8 cellular contexts compared by ENCODE assay signal in genomic region chr11:59668950-59669610, GRCh38. TPM values are rescaled to one million over a fixed set of nuclear protein-coding genes. Genes with fewer than 3 reads are reported as not detected.
A peak's percentile ranks its signal among the peaks of the same experiment; 100 is the strongest.
DNase-seq lines count a peak whose midpoint lies in the region; ATAC-seq, FAIRE-seq and TF ChIP-seq lines count a peak whose summit lies in the region.

A gene with protein sequence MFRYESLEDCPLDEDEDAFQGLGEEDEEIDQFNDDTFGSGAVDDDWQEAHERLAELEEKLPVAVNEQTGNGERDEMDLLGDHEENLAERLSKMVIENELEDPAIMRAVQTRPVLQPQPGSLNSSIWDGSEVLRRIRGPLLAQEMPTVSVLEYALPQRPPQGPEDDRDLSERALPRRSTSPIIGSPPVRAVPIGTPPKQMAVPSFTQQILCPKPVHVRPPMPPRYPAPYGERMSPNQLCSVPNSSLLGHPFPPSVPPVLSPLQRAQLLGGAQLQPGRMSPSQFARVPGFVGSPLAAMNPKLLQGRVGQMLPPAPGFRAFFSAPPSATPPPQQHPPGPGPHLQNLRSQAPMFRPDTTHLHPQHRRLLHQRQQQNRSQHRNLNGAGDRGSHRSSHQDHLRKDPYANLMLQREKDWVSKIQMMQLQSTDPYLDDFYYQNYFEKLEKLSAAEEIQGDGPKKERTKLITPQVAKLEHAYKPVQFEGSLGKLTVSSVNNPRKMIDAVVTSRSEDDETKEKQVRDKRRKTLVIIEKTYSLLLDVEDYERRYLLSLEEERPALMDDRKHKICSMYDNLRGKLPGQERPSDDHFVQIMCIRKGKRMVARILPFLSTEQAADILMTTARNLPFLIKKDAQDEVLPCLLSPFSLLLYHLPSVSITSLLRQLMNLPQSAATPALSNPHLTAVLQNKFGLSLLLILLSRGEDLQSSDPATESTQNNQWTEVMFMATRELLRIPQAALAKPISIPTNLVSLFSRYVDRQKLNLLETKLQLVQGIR (minus strand): TSS chr11:59669037. CDS start chr11:59668895, 142 bp downstream.

- H3K36me3 ChIP-seq in HUES64 (ENCODE audit: insufficient read depth, low read length) (peaks cover 30% of the 10 kb centered on the region), OCI-LY1 (ENCODE audit: insufficient read depth, low read length) (peaks cover 30% of the 10 kb centered on the region), mesodermal cell (ENCODE audit: control insufficient read depth, insufficient read depth, low read length) (peaks cover 32% of the 10 kb centered on the region)

- peak within 1 kb of the TSS; percentile 21; the same call in 1 of the 2 replicates for H2AFZ ChIP-seq in OCI-LY1 (ENCODE audit: low read length)

- TF ChIP-seq CTCF in Calu3 (IDR thresholded peaks at IDR 0.05; ENCODE audit: unreplicated experiment) (no peak), OCI-LY1 (IDR thresholded peaks at IDR 0.05; ENCODE audit: low read length) (no peak)

- peak within 1 kb of the TSS; percentile 97 for H3K27ac Mint-ChIP-seq in Calu3 (ENCODE audit: unreplicated experiment)

- H3K27me3 ChIP-seq in HUES64 (ENCODE audit: insufficient read depth, low read length) (no peaks in the 10 kb centered on the region), OCI-LY1 (ENCODE audit: insufficient read depth, low read length) (no peaks in the 10 kb centered on the region)

- FAIRE-seq in endometrium (lab: Jason Lieb, UNC) = peak; percentile 83

- H3K4me1 Mint-ChIP-seq in Calu3 (ENCODE audit: low read depth, unreplicated experiment) = peaks cover 35% of the 10 kb centered on the region

- H3K9ac ChIP-seq in HUES64 (ENCODE audit: low read depth, low read length) = peak within 1 kb of the TSS; percentile 81
- H3K9ac ChIP-seq in OCI-LY1 (ENCODE audit: low read length) = peak within 1 kb of the TSS; percentile 96

- no peaks in the 10 kb centered on the region for H4K20me1 ChIP-seq in OCI-LY1 (ENCODE audit: insufficient read depth, low read length)

- H3K4me3 Mint-ChIP-seq in Calu3 (ENCODE audit: low read depth, unreplicated experiment) = peak within 1 kb of the TSS; percentile 88

- H3F3A ChIP-seq in OCI-LY1 (ENCODE audit: insufficient read depth, low read length) = no peaks in the 10 kb centered on the region

- WGBS in HUES64 = under 1% methylated on average over 68 of the region's 68 CpGs
- 0 to 1% methylated on average over 37 to 65 of the region's 68 CpGs for WGBS in mesodermal cell (ENCODE audit: insufficient coverage in 2 of 2), 2 experiments

- H3K9me3 Mint-ChIP-seq in Calu3 (ENCODE audit: low read depth, unreplicated experiment) = no peaks in the 10 kb centered on the region

- CTCF ChIA-PET in Calu3 (lab: Charles Lee) = interaction anchor here (0.6 to 1.5 kb wide), 12 partner anchors 9 to 1933 kb away, joined by 3 to 8 read pairs (median 3); partner anchors contain the start of gene STX3

- intact Hi-C loops in Calu3 (cut with micrococcal nuclease; ENCODE audit: unreplicated experiment) = loop anchor here (5.0 kb wide), 2 partner anchors 52 to 88 kb away; partner anchors contain the start of genes OSBP and STX3

- peaks cover 46% of the 10 kb centered on the region for H3K36me3 Mint-ChIP-seq in Calu3 (ENCODE audit: insufficient read depth, unreplicated experiment)

- H3K27me3 Mint-ChIP-seq in Calu3 (ENCODE audit: unreplicated experiment) = no peaks in the 10 kb centered on the region

- peaks cover 17% of the 10 kb centered on the region for H3K79me2 ChIP-seq in OCI-LY1 (ENCODE audit: insufficient read depth, low read length)

- H3K9me2 ChIP-seq in OCI-LY1 (ENCODE audit: low read depth, low read length) = no peaks in the 10 kb centered on the region

- H3K4me2 ChIP-seq in OCI-LY1 (ENCODE audit: low read length) = peak within 1 kb of the TSS; percentile 100

- no TSS peak for BruUV-seq in Calu3 (replicated peaks; lab: Mats Ljungman, UMichigan)

- H3K27ac ChIP-seq in HUES64 (ENCODE audit: low read depth, low read length) = peak within 1 kb of the TSS; percentile 82
- peak within 1 kb of the TSS; percentile 52 for H3K27ac ChIP-seq in OCI-LY1 (ENCODE audit: low read depth, low read length, poor library complexity, severe bottlenecking)
- H3K27ac ChIP-seq in mesodermal cell (ENCODE audit: low read depth, low read length, severe bottlenecking) = peak within 1 kb of the TSS; percentile 100

- ATAC-seq in GM21447 (IDR thresholded peaks at IDR 0.05; ENCODE audit: unreplicated experiment) = peak; percentile 93

- peak; percentile 98 for DNase-seq in Calu3
- DNase-seq in activated CD8-positive, alpha-beta memory T cell treated with anti-CD3 and anti-CD28 coated beads, Interleukin-2, amount 50 U/mL, for 4 hours = peak; percentile 98
- DNase-seq in stimulated activated CD8-positive, alpha-beta memory T cell treated with anti-CD3 and anti-CD28 coated beads, Interleukin-15, amount 100 ng/mL, for 4 hours (ENCODE audit: low read depth in 2 of 2) = peak; percentile 97 to 98

- peak within 1 kb of the TSS; percentile 64 for H3K4me3 ChIP-seq in HUES64 (ENCODE audit: low read length)
- peak within 1 kb of the TSS; percentile 97 for H3K4me3 ChIP-seq in OCI-LY1 (ENCODE audit: low read depth, low read length, poor library complexity, severe bottlenecking)
- peak within 1 kb of the TSS; percentile 89 for H3K4me3 ChIP-seq in mesodermal cell (ENCODE audit: extremely low read depth, insufficient read depth, low read length, poor library complexity, severe bottlenecking)

- H3K9me3 ChIP-seq in HUES64 (ENCODE audit: insufficient read depth, low read depth, low read length) (no peaks in the 10 kb centered on the region), OCI-LY1 (ENCODE audit: low read length) (no peaks in the 10 kb centered on the region), mesodermal cell (ENCODE audit: control insufficient read depth, low read length) (no peaks in the 10 kb centered on the region)

- H3K4me1 ChIP-seq in HUES64 (ENCODE audit: insufficient read depth, low read length) (peaks cover 11% of the 10 kb centered on the region; the same call in 1 of the 2 replicates), OCI-LY1 (ENCODE audit: insufficient read depth, low read length, severe bottlenecking) (peaks cover 21% of the 10 kb centered on the region), mesodermal cell (ENCODE audit: control insufficient read depth, insufficient read depth, low read length, poor library complexity, severe bottlenecking) (peaks cover 5% of the 10 kb centered on the region)

RNA-seq across cellular contexts. Expression of the gene that starts here (rescaled TPM):
- 56.9 and 59.8 TPM in 2 replicates for total RNA-seq in Calu3 (2022)
- polyA plus RNA-seq in HUES64 (2013, experiment 1 of 2) = 22.1 TPM
- polyA plus RNA-seq in HUES64 (2013, experiment 2 of 2) = 25.1 TPM
- 28.0 TPM for polyA plus RNA-seq in mesodermal cell (2013, experiment 1 of 2)
- polyA plus RNA-seq in mesodermal cell (2013, experiment 2 of 2) = 26.6 TPM

Comparison
In these comparisons a context has a peak if more than half of its experiments do, and no peak if none do; other contexts are left out.
1. Peak in every context shown above with its lines: DNase-seq, ATAC-seq, H3K4me3 ChIP-seq and H3K27ac ChIP-seq.